1 cellular context compared by ENCODE assay signal in genomic region chr4:185470503-185471195, GRCh38.
A peak's percentile ranks its signal among the peaks of the same experiment; 100 is the strongest.
TF ChIP-seq lines count a peak whose summit lies in the region.

No MANE protein-coding gene starts in this region.

TF ChIP-seq in HCT116, 20 proteins besides CTCF, POLR2A, EP300 and RAD21 (continued from another document):
- TF ChIP-seq REST (IDR thresholded peaks at IDR 0.05; ENCODE audit: low read depth) (no peak), TCF7L2 (IDR thresholded peaks at IDR 0.05; ENCODE audit: borderline replicate concordance, extremely low read depth, insufficient read depth, insufficient read length) (peak; percentile 24), ELF1 (IDR thresholded peaks at IDR 0.05; ENCODE audit: borderline replicate concordance, low read depth) (no peak), EZH2phosphoT487 (IDR thresholded peaks at IDR 0.05; ENCODE audit: borderline replicate concordance) (no peak), ZFX (IDR thresholded peaks at IDR 0.05) (no peak), CEBPB (IDR thresholded peaks at IDR 0.05; ENCODE audit: low read depth) (no peak), SRF (IDR thresholded peaks at IDR 0.05; ENCODE audit: low read depth) (no peak), CBX3 (IDR thresholded peaks at IDR 0.05; ENCODE audit: low read depth) (peak; percentile 49), MAX (IDR thresholded peaks at IDR 0.05) (peak; percentile 83), YY1 (IDR thresholded peaks at IDR 0.05; ENCODE audit: extremely low read depth, insufficient replicate concordance, low read depth, low read length) (no peak), EZH2 (IDR thresholded peaks at IDR 0.05) (no peak), SIN3A (IDR thresholded peaks at IDR 0.05; ENCODE audit: low read depth) (peak; percentile 37; the same call in 1 of the 2 replicates), JUND (IDR thresholded peaks at IDR 0.05) (no peak), ZBTB33 (IDR thresholded peaks at IDR 0.05; ENCODE audit: extremely low read depth, insufficient replicate concordance, low read length) (no peak), SP1 (IDR thresholded peaks at IDR 0.05; ENCODE audit: low read depth) (peak; percentile 13; the same call in 1 of the 2 replicates), POLR2AphosphoS5 (IDR thresholded peaks at IDR 0.05; ENCODE audit: low read depth, low read length) (0 out of 2 replicates have a peak, but pooled peaks have one; percentile 25), ZNF274 (IDR thresholded peaks at IDR 0.05; ENCODE audit: low read depth, low read length) (no peak), FOSL1 (IDR thresholded peaks at IDR 0.05; ENCODE audit: low read depth) (no peak)
